In genomic region chr19:3459322-3459881, GRCh38 we compare ENCODE assay signal across 8 cellular contexts.
DNase-seq lines count a peak whose midpoint lies in the region; ATAC-seq and TF ChIP-seq lines count a peak whose summit lies in the region.

No MANE protein-coding gene starts in this region.

- H3K9me3 ChIP-seq in NT2/D1 (ENCODE audit: insufficient read depth, low read length) = no peaks in the 10 kb centered on the region
- no peaks in the 10 kb centered on the region for H3K9me3 ChIP-seq in muscle layer of duodenum (ENCODE audit: control insufficient read depth in 1 of 2, low read length in 2 of 2)

- H3K4me3 ChIP-seq in AG04449 (ENCODE audit: low read depth, low read length) (no peak overlapping the region), NT2/D1 (ENCODE audit: insufficient read length, low read depth) (peak overlapping the region; percentile 25), fibroblast of mammary gland (ENCODE audit: control insufficient read depth, low read depth, low read length) (no peak overlapping the region), muscle layer of duodenum (ENCODE audit: low read depth in 1 of 2, low read length in 2 of 2) (peak overlapping the region in 1 of 2 donors; percentile 12)

- CTCF ChIA-PET in AG04449 (lab: Yijun Ruan, JAX) = interaction anchor here (1.1 to 4.6 kb wide), 2 partner anchors 12 to 155 kb away, joined by 3 to 55 read pairs; no protein-coding TSS in a partner anchor

- TF ChIP-seq CTCF in AG04449 (IDR thresholded peaks at IDR 0.05; ENCODE audit: insufficient read depth, low read length, missing control alignments) (no peak), fibroblast of mammary gland (conservative IDR thresholded peaks at IDR 0.05; ENCODE audit: control insufficient read depth, insufficient read depth, low read depth, low read length) (no peak)

- H3K27ac ChIP-seq in muscle layer of duodenum (ENCODE audit: low read length) = peak overlapping the region; percentile 65

- ATAC-seq in GM18505 (IDR thresholded peaks at IDR 0.05; ENCODE audit: unreplicated experiment) = no peak
- ATAC-seq in HG02884 (IDR thresholded peaks at IDR 0.05; ENCODE audit: unreplicated experiment) = no peak

- H3K27me3 ChIP-seq in NT2/D1 (ENCODE audit: insufficient read depth, insufficient read length) (peaks cover 3% of the 10 kb centered on the region), muscle layer of duodenum (ENCODE audit: low read depth, low read length) (no peaks in the 10 kb centered on the region)

- H3K4me1 ChIP-seq in NT2/D1 (ENCODE audit: insufficient read depth, insufficient read length) (peaks cover 18% of the 10 kb centered on the region), muscle layer of duodenum (ENCODE audit: control insufficient read depth in 1 of 2, insufficient read depth in 2 of 2, low read length in 2 of 2) (peaks cover 4 to 48% of the 10 kb centered on the region in 2 donors)

- H3K36me3 ChIP-seq in NT2/D1 (ENCODE audit: insufficient read depth, insufficient read length, low read length) (peaks cover 18% of the 10 kb centered on the region), muscle layer of duodenum (ENCODE audit: control insufficient read depth in 1 of 2, insufficient read depth in 2 of 2, low read length in 2 of 2) (peaks cover 12 to 50% of the 10 kb centered on the region in 2 donors)

- DNase-seq in AG04449 (ENCODE audit: low read depth, low spot score) (peak; percentile 40), NT2/D1 (ENCODE audit: low read depth, low spot score) (peak; percentile 79), fibroblast of mammary gland (ENCODE audit: low read depth) (peak; percentile 93), OCI-M2 (lab: John Stamatoyannopoulos, UW; ENCODE audit: unreplicated experiment) (no peak)
- DNase-seq in stimulated activated CD4-positive, alpha-beta T cell treated with anti-CD3 and anti-CD28 coated beads, Interleukin-4, amount 100 ng/mL, for 24 hours = no peak

- TF ChIP-seq POLR2A in GM18505 (IDR thresholded peaks at IDR 0.05; ENCODE audit: borderline replicate concordance, extremely low read depth, insufficient read depth, insufficient read length) = no peak

- POLR2A ChIA-PET in AG04449 (lab: Yijun Ruan, JAX) = no interaction called here

- H3K9ac ChIP-seq in NT2/D1 (ENCODE audit: insufficient read length, low read depth) = peak overlapping the region; percentile 54

Comparison
In these comparisons a context has a peak if more than half of its experiments do, and no peak if none do; other contexts are left out.
1. DNase-seq: peak in AG04449 (single experiment), NT2/D1 (single experiment) and fibroblast of mammary gland (single experiment); none in OCI-M2 (single experiment) and stimulated activated CD4-positive, alpha-beta T cell treated with anti-CD3 and anti-CD28 coated beads, Interleukin-4, amount 100 ng/mL, for 24 hours (single experiment).